In the genomic region with DNA sequence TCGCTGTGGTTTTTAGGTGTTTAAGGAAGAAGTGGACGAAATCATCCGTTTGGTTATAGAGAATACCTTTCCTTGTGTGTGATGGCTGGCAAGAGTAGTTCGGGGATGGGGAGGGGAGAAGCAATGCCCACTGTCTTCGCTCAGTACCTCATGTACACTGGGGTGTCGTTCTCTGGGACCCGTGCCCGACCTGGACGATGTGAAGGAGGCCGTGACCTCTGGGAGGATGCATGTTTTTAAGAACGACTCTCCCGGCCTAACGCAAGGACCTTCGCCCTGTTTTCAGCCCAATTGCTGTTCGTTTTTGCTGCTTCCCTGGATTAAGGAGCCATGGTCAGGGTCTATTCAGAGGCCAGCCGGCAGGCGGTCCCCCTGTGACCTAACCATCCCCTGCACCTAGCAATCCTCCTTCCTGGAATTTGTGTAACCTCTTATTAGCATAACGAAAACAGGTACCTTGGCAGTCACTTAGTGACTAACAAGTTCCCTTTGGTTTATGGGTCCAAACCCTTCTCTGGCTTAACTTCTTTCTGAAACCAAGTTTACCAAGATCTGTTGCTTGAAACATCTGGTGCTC, we compare ENCODE assay signal across 8 cellular contexts. TPM values are rescaled to one million over a fixed set of nuclear protein-coding genes. Genes with fewer than 3 reads are reported as not detected.
DNase-seq lines count a peak whose midpoint lies in the region; ATAC-seq and TF ChIP-seq lines count a peak whose summit lies in the region.

No MANE protein-coding gene starts in this region.

- peak; percentile 48 for DNase-seq in GM20000 (ENCODE audit: low spot score)
- DNase-seq in fibroblast of lung (ENCODE audit: low read depth in 2 of 2): peak in 1 of 2 donors; percentile 24
- no peak for DNase-seq in GDM1 (lab: John Stamatoyannopoulos, UW)
- DNase-seq in HPDE6-E6E7 (ENCODE audit: extremely low spot score): no peak
- DNase-seq in NCI-H446 (lab: John Stamatoyannopoulos, UW): no peak

- peaks cover 7% of the 10 kb centered on the region for H3K4me1 ChIP-seq in fibroblast of lung (ENCODE audit: control insufficient read depth, extremely low read depth, insufficient read depth, low read length)
- H3K4me1 ChIP-seq in skeletal muscle tissue (ENCODE audit: control insufficient read depth in 3 of 3, insufficient read depth in 3 of 3, low read length in 3 of 3): peaks cover 0 to 8% (median 5%) of the 10 kb centered on the region in 3 donors

- peaks cover 3% of the 10 kb centered on the region for H3K27me3 ChIP-seq in fibroblast of lung (ENCODE audit: control insufficient read depth, insufficient read depth, low read length)
- H3K27me3 ChIP-seq in skeletal muscle tissue (ENCODE audit: control insufficient read depth in 3 of 3, insufficient read depth in 3 of 3, low read length in 3 of 3): peaks cover 29 to 53% (median 43%) of the 10 kb centered on the region in 3 donors

- H3K9me3 Mint-ChIP-seq in T-helper 1 cell treated with Interleukin-12 subunit alpha and Interleukin-12 subunit beta and Interleukin-4 antibody, amounts not matched to agents 30 μg/mL and 1 μg/mL, for 36 hours: no peaks in the 10 kb centered on the region

- H3K36me3 Mint-ChIP-seq in T-helper 1 cell treated with Interleukin-12 subunit alpha and Interleukin-12 subunit beta and Interleukin-4 antibody, amounts not matched to agents 30 μg/mL and 1 μg/mL, for 36 hours (ENCODE audit: low read depth): peaks cover 20% of the 10 kb centered on the region

- no peak overlapping the region for H2AFZ ChIP-seq in fibroblast of lung (ENCODE audit: low read length)

- H3K4me2 ChIP-seq in fibroblast of lung (ENCODE audit: extremely low read depth, insufficient read depth, low read length): peak overlapping the region; percentile 54

- H3K27ac ChIP-seq in fibroblast of lung (ENCODE audit: insufficient read depth, low read length) (no peak overlapping the region), skeletal muscle tissue (ENCODE audit: low read depth, low read length) (no peak overlapping the region)

- peaks cover 60% of the 10 kb centered on the region for H3K4me1 Mint-ChIP-seq in T-helper 1 cell treated with Interleukin-12 subunit alpha and Interleukin-12 subunit beta and Interleukin-4 antibody, amounts not matched to agents 30 μg/mL and 1 μg/mL, for 36 hours (ENCODE audit: low read depth)

- H3K36me3 ChIP-seq in fibroblast of lung (ENCODE audit: control insufficient read depth, insufficient read depth, low read length) (no peaks in the 10 kb centered on the region), skeletal muscle tissue (ENCODE audit: control insufficient read depth in 3 of 3, insufficient read depth in 3 of 3, low read length in 3 of 3) (no peaks in the 10 kb centered on the region)

- ATAC-seq in HG03175 (IDR thresholded peaks at IDR 0.05; ENCODE audit: unreplicated experiment): no peak

- no peaks in the 10 kb centered on the region for H3K79me2 ChIP-seq in fibroblast of lung (ENCODE audit: control insufficient read depth, insufficient read depth, low read length)

- H3K9ac ChIP-seq in fibroblast of lung (ENCODE audit: insufficient read depth, low read length) (no peak overlapping the region), skeletal muscle tissue (ENCODE audit: low read depth in 1 of 3, low read length in 3 of 3) (peak overlapping the region in 1 of 3 donors; percentile 3)

- H3K9me3 ChIP-seq in fibroblast of lung (ENCODE audit: control insufficient read depth, insufficient read depth, low read depth, low read length) (no peaks in the 10 kb centered on the region), skeletal muscle tissue (ENCODE audit: control insufficient read depth in 3 of 3, low read length in 3 of 3) (no peaks in the 10 kb centered on the region)

- H3K4me3 Mint-ChIP-seq in T-helper 1 cell treated with Interleukin-12 subunit alpha and Interleukin-12 subunit beta and Interleukin-4 antibody, amounts not matched to agents 30 μg/mL and 1 μg/mL, for 36 hours: peak overlapping the region; percentile 98

- peak overlapping the region; percentile 97 for H3K27ac Mint-ChIP-seq in T-helper 1 cell treated with Interleukin-12 subunit alpha and Interleukin-12 subunit beta and Interleukin-4 antibody, amounts not matched to agents 30 μg/mL and 1 μg/mL, for 36 hours

- H3K27me3 Mint-ChIP-seq in T-helper 1 cell treated with Interleukin-12 subunit alpha and Interleukin-12 subunit beta and Interleukin-4 antibody, amounts not matched to agents 30 μg/mL and 1 μg/mL, for 36 hours (ENCODE audit: low read depth): no peaks in the 10 kb centered on the region

- TF ChIP-seq CTCF in GM20000 (IDR thresholded peaks at IDR 0.05; ENCODE audit: extremely low read depth, missing control alignments) (no peak), fibroblast of lung (conservative IDR thresholded peaks at IDR 0.05 in 1 of 2, IDR thresholded peaks at IDR 0.05 in 1 of 2; ENCODE audit: low read depth in 1 of 2, low read length in 2 of 2) (peak in 1 of 2 donors; percentile 2)

- H4K20me1 ChIP-seq in fibroblast of lung (ENCODE audit: control insufficient read depth, extremely low read depth, insufficient read depth, low read length): no peaks in the 10 kb centered on the region

- peak overlapping the region in 2 of 4 experiments; percentile 62 to 67 for H3K4me3 ChIP-seq in fibroblast of lung (replicated peaks in 1 of 4; ENCODE audit: control extremely low read depth in 1 of 4, insufficient read depth in 1 of 4, low read depth in 3 of 4, low read length in 4 of 4)
- peak overlapping the region; percentile 29 to 54 (median 32) for H3K4me3 ChIP-seq in skeletal muscle tissue (ENCODE audit: low read length in 3 of 3)

RNA-seq across cellular contexts. Expression of a gene that starts 1.3 kb away (rescaled TPM):
- total RNA-seq in fibroblast of lung (5.4 and 9.1 TPM in 2 replicates), skeletal muscle tissue (under 0.01 TPM)
- polyA plus RNA-seq in fibroblast of lung: 5.3 and 12.2 TPM in 2 replicates
- 3.2 and 7.3 TPM in 2 replicates for polyA plus RNA-seq in fibroblast of lung (2012)
- 0.74 and 2.3 TPM in 2 replicates for polyA minus RNA-seq in fibroblast of lung (ENCODE audit: low replicate concordance)

RNA-seq across cellular contexts. Expression of a gene that starts 47.2 kb away (rescaled TPM):
- total RNA-seq in fibroblast of lung (65.0 and 82.1 TPM in 2 replicates), skeletal muscle tissue (99.7 TPM)
- 428 and 602 TPM in 2 replicates for polyA plus RNA-seq in fibroblast of lung
- polyA plus RNA-seq in fibroblast of lung (2012): 706 and 1,019 TPM in 2 replicates
- polyA minus RNA-seq in fibroblast of lung (ENCODE audit: low replicate concordance): 35.1 and 40.6 TPM in 2 replicates

RNA-seq across cellular contexts. Expression of a gene that starts 48.2 kb away (rescaled TPM):
- total RNA-seq in fibroblast of lung: 105 and 121 TPM in 2 replicates
- 124 and 136 TPM in 2 replicates for polyA plus RNA-seq in fibroblast of lung
- polyA plus RNA-seq in fibroblast of lung (2012): 135 and 136 TPM in 2 replicates
- 2.0 and 4.4 TPM in 2 replicates for polyA minus RNA-seq in fibroblast of lung (ENCODE audit: low replicate concordance)
- total RNA-seq in skeletal muscle tissue: 48.0 TPM
